Comparison of ENCODE assay signal across 32 cellular contexts in genomic region chr2:193467276-193467987, GRCh38.
"Had no signal": no experiment of that assay in that cellular context is flagged by ENCODE, and none has a peak within 500 bp of the region (broad histone marks: within the 10 kb centered on the region; RNA-seq: fewer than 3 reads in every experiment).

No MANE protein-coding gene starts in this region.

- H3K9me3 Mint-ChIP-seq: activated CD4-positive, alpha-beta T cell treated with anti-CD3 and anti-CD28 coated beads, Interleukin-2, amount 10 ng/mL, durations not matched to agents 24 days and 14 days; activated naive CD4-positive, alpha-beta T cell treated with anti-CD3 and anti-CD28 coated beads for 36 hours; activated T-helper 1 cell treated with anti-CD3 and anti-CD28 coated beads, Interleukin-12 subunit alpha, Interleukin-12 subunit beta, Interleukin-2, Interleukin-4 antibody, amounts not matched to agents 30 ng/mL and 10 ng/mL and 1 ng/mL, durations not matched to agents 14 hours and 24 hours and 36 hours; activated T-helper 2 cell treated with anti-CD3 and anti-CD28 coated beads, Interferon-gamma antibody, Interleukin-2, Interleukin-4, amounts not matched to agents 10 μg/mL and 5 μg/mL and 100 μg/mL, durations not matched to agents 14 hours and 24 hours and 36 hours had no signal

- ATAC-seq: activated CD4-positive, alpha-beta T cell treated with anti-CD3 and anti-CD28 coated beads for 36 hours; activated CD8-positive, alpha-beta memory T cell treated with anti-CD3 and anti-CD28 coated beads, Interleukin-2, amount 10 ng/mL, durations not matched to agents 7 days and 5 days; activated CD8-positive, alpha-beta T cell treated with anti-CD3 and anti-CD28 coated beads, Interleukin-2, amount 10 ng/mL, durations not matched to agents 7 days and 5 days; activated naive CD8-positive, alpha-beta T cell treated with anti-CD3 and anti-CD28 coated beads, Interleukin-2, amount 50 U/mL, for 24 hours had no signal

- H3K4me3 Mint-ChIP-seq: activated CD4-positive, alpha-beta memory T cell treated with anti-CD3 and anti-CD28 coated beads for 36 hours; activated CD4-positive, alpha-beta T cell treated with anti-CD3 and anti-CD28 coated beads for 36 hours; activated CD4-positive, alpha-beta T cell treated with anti-CD3 and anti-CD28 coated beads, Interleukin-2, amount 10 ng/mL, durations not matched to agents 24 days and 14 days; activated CD8-positive, alpha-beta memory T cell treated with anti-CD3 and anti-CD28 coated beads, Interleukin-2, amount 10 ng/mL, durations not matched to agents 7 days and 5 days; activated CD8-positive, alpha-beta T cell treated with anti-CD3 and anti-CD28 coated beads, Interleukin-2, amount 10 ng/mL, durations not matched to agents 7 days and 5 days; activated naive CD4-positive, alpha-beta T cell treated with anti-CD3 and anti-CD28 coated beads for 36 hours; activated naive CD4-positive, alpha-beta T cell treated with anti-CD3 and anti-CD28 coated beads, Interleukin-2, amount 50 U/mL, for 24 hours; activated naive CD8-positive, alpha-beta T cell treated with anti-CD3 and anti-CD28 coated beads for 36 hours; activated naive CD8-positive, alpha-beta T cell treated with anti-CD3 and anti-CD28 coated beads, Interleukin-2, amount 50 U/mL, for 24 hours; activated T-helper 1 cell treated with anti-CD3 and anti-CD28 coated beads, Interleukin-12 subunit alpha, Interleukin-12 subunit beta, Interleukin-2, Interleukin-4 antibody, amounts not matched to agents 30 ng/mL and 10 ng/mL and 1 ng/mL, durations not matched to agents 14 hours and 24 hours and 36 hours; brain had no signal

- H3K36me3 ChIP-seq: ascending aorta, breast epithelium, cardiac muscle cell, colonic mucosa, esophagus squamous epithelium had no signal

- H3K27me3 ChIP-seq: ascending aorta, breast epithelium, cardiac muscle cell, colonic mucosa, esophagus squamous epithelium had no signal

- H3K4me3 ChIP-seq: ascending aorta, breast epithelium, cardiac muscle cell, colonic mucosa, esophagus squamous epithelium had no signal

- H3K4me1 Mint-ChIP-seq: activated CD4-positive, alpha-beta T cell treated with anti-CD3 and anti-CD28 coated beads, Interleukin-2, amount 10 ng/mL, durations not matched to agents 24 days and 14 days; activated CD8-positive, alpha-beta memory T cell treated with anti-CD3 and anti-CD28 coated beads, Interleukin-2, amount 10 ng/mL, durations not matched to agents 7 days and 5 days; activated naive CD4-positive, alpha-beta T cell treated with anti-CD3 and anti-CD28 coated beads, Interleukin-2, amount 50 U/mL, for 24 hours; brain had no signal

- H3K36me3 Mint-ChIP-seq: activated CD4-positive, alpha-beta memory T cell treated with anti-CD3 and anti-CD28 coated beads for 36 hours; activated CD8-positive, alpha-beta memory T cell treated with anti-CD3 and anti-CD28 coated beads, Interleukin-2, amount 10 ng/mL, durations not matched to agents 7 days and 5 days; activated naive CD4-positive, alpha-beta T cell treated with anti-CD3 and anti-CD28 coated beads, Interleukin-2, amount 50 U/mL, for 24 hours; brain had no signal

- H3K27ac Mint-ChIP-seq: activated CD4-positive, alpha-beta memory T cell treated with anti-CD3 and anti-CD28 coated beads for 36 hours; activated CD4-positive, alpha-beta T cell treated with anti-CD3 and anti-CD28 coated beads for 36 hours; activated CD4-positive, alpha-beta T cell treated with anti-CD3 and anti-CD28 coated beads, Interleukin-2, amount 10 ng/mL, durations not matched to agents 24 days and 14 days; activated CD8-positive, alpha-beta memory T cell treated with anti-CD3 and anti-CD28 coated beads, Interleukin-2, amount 10 ng/mL, durations not matched to agents 7 days and 5 days; activated CD8-positive, alpha-beta T cell treated with anti-CD3 and anti-CD28 coated beads, Interleukin-2, amount 10 ng/mL, durations not matched to agents 7 days and 5 days; activated naive CD4-positive, alpha-beta T cell treated with anti-CD3 and anti-CD28 coated beads for 36 hours; activated naive CD4-positive, alpha-beta T cell treated with anti-CD3 and anti-CD28 coated beads, Interleukin-2, amount 50 U/mL, for 24 hours; activated naive CD8-positive, alpha-beta T cell treated with anti-CD3 and anti-CD28 coated beads for 36 hours; activated naive CD8-positive, alpha-beta T cell treated with anti-CD3 and anti-CD28 coated beads, Interleukin-2, amount 50 U/mL, for 24 hours; activated T-helper 1 cell treated with anti-CD3 and anti-CD28 coated beads, Interleukin-12 subunit alpha, Interleukin-12 subunit beta, Interleukin-2, Interleukin-4 antibody, amounts not matched to agents 30 ng/mL and 10 ng/mL and 1 ng/mL, durations not matched to agents 14 hours and 24 hours and 36 hours; activated T-helper 2 cell treated with anti-CD3 and anti-CD28 coated beads, Interferon-gamma antibody, Interleukin-2, Interleukin-4, amounts not matched to agents 10 μg/mL and 5 μg/mL and 100 μg/mL, durations not matched to agents 14 hours and 24 hours and 36 hours; brain had no signal

- H3K9me3 ChIP-seq: ascending aorta, colonic mucosa had no signal

- FAIRE-seq: endometrium, endothelial cell of umbilical vein, frontal cortex had no signal

- H3K27me3 Mint-ChIP-seq: activated CD4-positive, alpha-beta memory T cell treated with anti-CD3 and anti-CD28 coated beads for 36 hours; activated CD4-positive, alpha-beta T cell treated with anti-CD3 and anti-CD28 coated beads for 36 hours; activated CD4-positive, alpha-beta T cell treated with anti-CD3 and anti-CD28 coated beads, Interleukin-2, amount 10 ng/mL, durations not matched to agents 24 days and 14 days; activated CD8-positive, alpha-beta memory T cell treated with anti-CD3 and anti-CD28 coated beads, Interleukin-2, amount 10 ng/mL, durations not matched to agents 7 days and 5 days; activated naive CD4-positive, alpha-beta T cell treated with anti-CD3 and anti-CD28 coated beads, Interleukin-2, amount 50 U/mL, for 24 hours; activated naive CD8-positive, alpha-beta T cell treated with anti-CD3 and anti-CD28 coated beads for 36 hours; activated naive CD8-positive, alpha-beta T cell treated with anti-CD3 and anti-CD28 coated beads, Interleukin-2, amount 50 U/mL, for 24 hours; brain had no signal

- H3K4me1 ChIP-seq: ascending aorta, breast epithelium, colonic mucosa, esophagus squamous epithelium had no signal

- H3K27ac ChIP-seq: ascending aorta, breast epithelium, cardiac muscle cell, colonic mucosa, epithelial cell of prostate, esophagus squamous epithelium had no signal

- DNase-seq: activated CD4-positive, alpha-beta memory T cell treated with anti-CD3 and anti-CD28 coated beads for 36 hours; activated CD4-positive, alpha-beta T cell treated with anti-CD3 and anti-CD28 coated beads for 36 hours; activated CD4-positive, alpha-beta T cell treated with anti-CD3 and anti-CD28 coated beads, Interleukin-2, amount 10 ng/mL, durations not matched to agents 24 days and 14 days; activated CD4-positive, CD25-positive, alpha-beta regulatory T cell; activated CD4-positive, CD25-positive, alpha-beta regulatory T cell treated with anti-CD3 and anti-CD28 coated beads, Interleukin-2, amount 50 U/mL, for 72 hours; activated CD8-positive, alpha-beta memory T cell treated with anti-CD3 and anti-CD28 coated beads, Interleukin-2, amount 10 ng/mL, durations not matched to agents 7 days and 5 days; activated CD8-positive, alpha-beta memory T cell treated with anti-CD3 and anti-CD28 coated beads, Interleukin-2, amount 50 U/mL, for 4 hours; activated CD8-positive, alpha-beta T cell treated with anti-CD3 and anti-CD28 coated beads, Interleukin-2, amount 10 ng/mL, durations not matched to agents 7 days and 5 days; activated effector memory CD4-positive, alpha-beta T cell treated with anti-CD3 and anti-CD28 coated beads, Interleukin-2, amount 50 U/mL, for 16 hours; activated naive CD4-positive, alpha-beta T cell treated with anti-CD3 and anti-CD28 coated beads for 36 hours; activated naive CD8-positive, alpha-beta T cell treated with anti-CD3 and anti-CD28 coated beads for 36 hours; activated naive CD8-positive, alpha-beta T cell treated with anti-CD3 and anti-CD28 coated beads, Interleukin-2, amount 50 U/mL, for 24 hours; activated T-cell treated with anti-CD3 and anti-CD28 coated beads, Interleukin-2, amount 50 U/mL, for 1 hour; activated T-cell treated with anti-CD3 and anti-CD28 coated beads, Interleukin-2, amount 50 U/mL, for 48 hours; central memory CD4-positive, alpha-beta T cell; cerebellar nuclear complex; colonic mucosa; effector CD8-positive, alpha-beta T cell; esophagus squamous epithelium; head of caudate nucleus; T-helper 2 cell had no signal
